1 cellular context compared by ENCODE assay signal in the genomic region with DNA sequence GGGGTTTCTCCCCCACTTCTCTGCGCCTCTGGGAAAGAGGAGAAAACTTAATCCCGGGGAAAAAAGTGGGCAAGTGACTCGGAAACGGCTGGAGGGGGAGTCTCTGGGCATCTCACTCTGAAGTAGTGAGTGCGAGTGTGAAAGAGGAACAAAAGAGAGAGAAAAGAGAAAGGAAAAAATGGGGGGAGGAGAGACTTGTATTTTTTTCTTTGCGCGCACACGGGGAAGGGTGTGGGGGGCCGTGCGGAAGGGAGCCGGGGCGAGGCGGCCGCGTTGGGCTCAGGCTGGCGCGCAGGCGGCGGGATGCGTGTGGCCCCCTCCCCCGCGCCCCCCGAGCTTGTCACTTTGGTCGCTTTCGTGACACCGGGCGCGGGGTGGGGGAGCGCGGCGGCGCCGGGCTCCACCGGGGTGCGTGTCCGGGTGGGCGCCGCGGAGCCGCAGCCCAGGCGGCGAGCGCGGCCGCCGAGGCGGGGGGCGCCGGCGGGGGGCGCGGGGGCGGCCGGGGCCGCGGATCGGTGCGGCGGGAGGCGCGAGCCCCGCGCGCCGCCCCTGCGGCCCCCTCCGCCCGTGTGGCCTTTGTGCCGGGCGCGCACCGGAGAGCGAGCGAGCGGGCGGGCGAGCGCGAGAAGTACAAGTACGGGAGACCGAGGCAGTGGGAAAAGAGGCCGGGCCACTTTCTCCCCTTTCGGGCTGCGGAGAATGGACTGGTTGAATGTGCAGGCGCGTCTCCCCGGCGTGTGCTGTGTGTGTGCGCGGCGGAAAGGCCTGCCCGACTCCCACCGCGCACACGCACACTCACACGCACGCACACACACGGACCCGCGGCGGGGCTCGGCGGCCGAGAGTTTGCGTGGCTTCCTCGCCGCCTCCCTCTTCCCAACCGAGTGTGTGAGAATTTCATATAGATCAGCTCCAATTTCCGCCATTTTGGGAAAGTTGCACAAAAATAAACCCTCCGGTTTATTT.
TF ChIP-seq lines count a peak whose summit lies in the region.

No MANE protein-coding gene starts in this region.

TF ChIP-seq in GM12878, 131 proteins besides CTCF, POLR2A, EP300 and RAD21 (continued from another document and continues in another):
- TF ChIP-seq, protein P1, sequence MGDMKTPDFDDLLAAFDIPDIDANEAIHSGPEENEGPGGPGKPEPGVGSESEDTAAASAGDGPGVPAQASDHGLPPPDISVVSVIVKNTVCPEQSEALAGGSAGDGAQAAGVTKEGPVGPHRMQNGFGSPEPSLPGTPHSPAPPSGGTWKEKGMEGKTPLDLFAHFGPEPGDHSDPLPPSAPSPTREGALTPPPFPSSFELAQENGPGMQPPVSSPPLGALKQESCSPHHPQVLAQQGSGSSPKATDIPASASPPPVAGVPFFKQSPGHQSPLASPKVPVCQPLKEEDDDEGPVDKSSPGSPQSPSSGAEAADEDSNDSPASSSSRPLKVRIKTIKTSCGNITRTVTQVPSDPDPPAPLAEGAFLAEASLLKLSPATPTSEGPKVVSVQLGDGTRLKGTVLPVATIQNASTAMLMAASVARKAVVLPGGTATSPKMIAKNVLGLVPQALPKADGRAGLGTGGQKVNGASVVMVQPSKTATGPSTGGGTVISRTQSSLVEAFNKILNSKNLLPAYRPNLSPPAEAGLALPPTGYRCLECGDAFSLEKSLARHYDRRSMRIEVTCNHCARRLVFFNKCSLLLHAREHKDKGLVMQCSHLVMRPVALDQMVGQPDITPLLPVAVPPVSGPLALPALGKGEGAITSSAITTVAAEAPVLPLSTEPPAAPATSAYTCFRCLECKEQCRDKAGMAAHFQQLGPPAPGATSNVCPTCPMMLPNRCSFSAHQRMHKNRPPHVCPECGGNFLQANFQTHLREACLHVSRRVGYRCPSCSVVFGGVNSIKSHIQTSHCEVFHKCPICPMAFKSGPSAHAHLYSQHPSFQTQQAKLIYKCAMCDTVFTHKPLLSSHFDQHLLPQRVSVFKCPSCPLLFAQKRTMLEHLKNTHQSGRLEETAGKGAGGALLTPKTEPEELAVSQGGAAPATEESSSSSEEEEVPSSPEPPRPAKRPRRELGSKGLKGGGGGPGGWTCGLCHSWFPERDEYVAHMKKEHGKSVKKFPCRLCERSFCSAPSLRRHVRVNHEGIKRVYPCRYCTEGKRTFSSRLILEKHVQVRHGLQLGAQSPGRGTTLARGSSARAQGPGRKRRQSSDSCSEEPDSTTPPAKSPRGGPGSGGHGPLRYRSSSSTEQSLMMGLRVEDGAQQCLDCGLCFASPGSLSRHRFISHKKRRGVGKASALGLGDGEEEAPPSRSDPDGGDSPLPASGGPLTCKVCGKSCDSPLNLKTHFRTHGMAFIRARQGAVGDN (IDR thresholded peaks at IDR 0.05) = no peak
- TF ChIP-seq SIN3A (IDR thresholded peaks at IDR 0.05; ENCODE audit: low read depth, low read length) (no peak), JUND (IDR thresholded peaks at IDR 0.05; ENCODE audit: low read depth, low read length) (no peak), PML (IDR thresholded peaks at IDR 0.05; ENCODE audit: low read length) (no peak), SMAD1 (IDR thresholded peaks at IDR 0.05; ENCODE audit: low read depth, partially characterized antibody) (no peak), MYC (IDR thresholded peaks at IDR 0.05; ENCODE audit: insufficient read depth, insufficient read length, insufficient replicate concordance, low read length, severe bottlenecking) (no peak), TCF7 (IDR thresholded peaks at IDR 0.05; ENCODE audit: borderline replicate concordance) (no peak), SUZ12 (IDR thresholded peaks at IDR 0.05; ENCODE audit: unreplicated experiment) (no peak), ZNF217 (IDR thresholded peaks at IDR 0.05) (no peak), GABPA (IDR thresholded peaks at IDR 0.05; ENCODE audit: low read depth) (no peak), NFYA (IDR thresholded peaks at IDR 0.05; ENCODE audit: borderline replicate concordance, low read depth, low read length) (no peak), NFXL1 (IDR thresholded peaks at IDR 0.05; ENCODE audit: borderline replicate concordance) (no peak), MTA2 (IDR thresholded peaks at IDR 0.05; ENCODE audit: low read depth) (no peak), NR2F1 (conservative IDR thresholded peaks at IDR 0.05) (no peak), MEF2B (IDR thresholded peaks at IDR 0.05; ENCODE audit: partially characterized antibody, poor library complexity, severe bottlenecking) (no peak), CREB1 (IDR thresholded peaks at IDR 0.05; ENCODE audit: low read depth) (no peak), CBX5 (IDR thresholded peaks at IDR 0.05; ENCODE audit: low read depth) (0 out of 2 replicates have a peak, but pooled peaks have one; percentile 42), SMC3 (IDR thresholded peaks at IDR 0.05; ENCODE audit: borderline replicate concordance, low read length) (no peak)
- TF ChIP-seq, protein P2, sequence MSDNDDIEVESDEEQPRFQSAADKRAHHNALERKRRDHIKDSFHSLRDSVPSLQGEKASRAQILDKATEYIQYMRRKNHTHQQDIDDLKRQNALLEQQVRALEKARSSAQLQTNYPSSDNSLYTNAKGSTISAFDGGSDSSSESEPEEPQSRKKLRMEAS (IDR thresholded peaks at IDR 0.05; ENCODE audit: low read depth, low read length) = no peak
- TF ChIP-seq, protein P3, sequence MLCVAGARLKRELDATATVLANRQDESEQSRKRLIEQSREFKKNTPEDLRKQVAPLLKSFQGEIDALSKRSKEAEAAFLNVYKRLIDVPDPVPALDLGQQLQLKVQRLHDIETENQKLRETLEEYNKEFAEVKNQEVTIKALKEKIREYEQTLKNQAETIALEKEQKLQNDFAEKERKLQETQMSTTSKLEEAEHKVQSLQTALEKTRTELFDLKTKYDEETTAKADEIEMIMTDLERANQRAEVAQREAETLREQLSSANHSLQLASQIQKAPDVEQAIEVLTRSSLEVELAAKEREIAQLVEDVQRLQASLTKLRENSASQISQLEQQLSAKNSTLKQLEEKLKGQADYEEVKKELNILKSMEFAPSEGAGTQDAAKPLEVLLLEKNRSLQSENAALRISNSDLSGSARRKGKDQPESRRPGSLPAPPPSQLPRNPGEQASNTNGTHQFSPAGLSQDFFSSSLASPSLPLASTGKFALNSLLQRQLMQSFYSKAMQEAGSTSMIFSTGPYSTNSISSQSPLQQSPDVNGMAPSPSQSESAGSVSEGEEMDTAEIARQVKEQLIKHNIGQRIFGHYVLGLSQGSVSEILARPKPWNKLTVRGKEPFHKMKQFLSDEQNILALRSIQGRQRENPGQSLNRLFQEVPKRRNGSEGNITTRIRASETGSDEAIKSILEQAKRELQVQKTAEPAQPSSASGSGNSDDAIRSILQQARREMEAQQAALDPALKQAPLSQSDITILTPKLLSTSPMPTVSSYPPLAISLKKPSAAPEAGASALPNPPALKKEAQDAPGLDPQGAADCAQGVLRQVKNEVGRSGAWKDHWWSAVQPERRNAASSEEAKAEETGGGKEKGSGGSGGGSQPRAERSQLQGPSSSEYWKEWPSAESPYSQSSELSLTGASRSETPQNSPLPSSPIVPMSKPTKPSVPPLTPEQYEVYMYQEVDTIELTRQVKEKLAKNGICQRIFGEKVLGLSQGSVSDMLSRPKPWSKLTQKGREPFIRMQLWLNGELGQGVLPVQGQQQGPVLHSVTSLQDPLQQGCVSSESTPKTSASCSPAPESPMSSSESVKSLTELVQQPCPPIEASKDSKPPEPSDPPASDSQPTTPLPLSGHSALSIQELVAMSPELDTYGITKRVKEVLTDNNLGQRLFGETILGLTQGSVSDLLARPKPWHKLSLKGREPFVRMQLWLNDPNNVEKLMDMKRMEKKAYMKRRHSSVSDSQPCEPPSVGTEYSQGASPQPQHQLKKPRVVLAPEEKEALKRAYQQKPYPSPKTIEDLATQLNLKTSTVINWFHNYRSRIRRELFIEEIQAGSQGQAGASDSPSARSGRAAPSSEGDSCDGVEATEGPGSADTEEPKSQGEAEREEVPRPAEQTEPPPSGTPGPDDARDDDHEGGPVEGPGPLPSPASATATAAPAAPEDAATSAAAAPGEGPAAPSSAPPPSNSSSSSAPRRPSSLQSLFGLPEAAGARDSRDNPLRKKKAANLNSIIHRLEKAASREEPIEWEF (IDR thresholded peaks at IDR 0.05; ENCODE audit: insufficient replicate concordance, low read depth, low read length) = no peak
- TF ChIP-seq, protein P4, sequence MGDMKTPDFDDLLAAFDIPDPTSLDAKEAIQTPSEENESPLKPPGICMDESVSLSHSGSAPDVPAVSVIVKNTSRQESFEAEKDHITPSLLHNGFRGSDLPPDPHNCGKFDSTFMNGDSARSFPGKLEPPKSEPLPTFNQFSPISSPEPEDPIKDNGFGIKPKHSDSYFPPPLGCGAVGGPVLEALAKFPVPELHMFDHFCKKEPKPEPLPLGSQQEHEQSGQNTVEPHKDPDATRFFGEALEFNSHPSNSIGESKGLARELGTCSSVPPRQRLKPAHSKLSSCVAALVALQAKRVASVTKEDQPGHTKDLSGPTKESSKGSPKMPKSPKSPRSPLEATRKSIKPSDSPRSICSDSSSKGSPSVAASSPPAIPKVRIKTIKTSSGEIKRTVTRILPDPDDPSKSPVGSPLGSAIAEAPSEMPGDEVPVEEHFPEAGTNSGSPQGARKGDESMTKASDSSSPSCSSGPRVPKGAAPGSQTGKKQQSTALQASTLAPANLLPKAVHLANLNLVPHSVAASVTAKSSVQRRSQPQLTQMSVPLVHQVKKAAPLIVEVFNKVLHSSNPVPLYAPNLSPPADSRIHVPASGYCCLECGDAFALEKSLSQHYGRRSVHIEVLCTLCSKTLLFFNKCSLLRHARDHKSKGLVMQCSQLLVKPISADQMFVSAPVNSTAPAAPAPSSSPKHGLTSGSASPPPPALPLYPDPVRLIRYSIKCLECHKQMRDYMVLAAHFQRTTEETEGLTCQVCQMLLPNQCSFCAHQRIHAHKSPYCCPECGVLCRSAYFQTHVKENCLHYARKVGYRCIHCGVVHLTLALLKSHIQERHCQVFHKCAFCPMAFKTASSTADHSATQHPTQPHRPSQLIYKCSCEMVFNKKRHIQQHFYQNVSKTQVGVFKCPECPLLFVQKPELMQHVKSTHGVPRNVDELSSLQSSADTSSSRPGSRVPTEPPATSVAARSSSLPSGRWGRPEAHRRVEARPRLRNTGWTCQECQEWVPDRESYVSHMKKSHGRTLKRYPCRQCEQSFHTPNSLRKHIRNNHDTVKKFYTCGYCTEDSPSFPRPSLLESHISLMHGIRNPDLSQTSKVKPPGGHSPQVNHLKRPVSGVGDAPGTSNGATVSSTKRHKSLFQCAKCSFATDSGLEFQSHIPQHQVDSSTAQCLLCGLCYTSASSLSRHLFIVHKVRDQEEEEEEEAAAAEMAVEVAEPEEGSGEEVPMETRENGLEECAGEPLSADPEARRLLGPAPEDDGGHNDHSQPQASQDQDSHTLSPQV (IDR thresholded peaks at IDR 0.05) = no peak
- TF ChIP-seq, protein P5, sequence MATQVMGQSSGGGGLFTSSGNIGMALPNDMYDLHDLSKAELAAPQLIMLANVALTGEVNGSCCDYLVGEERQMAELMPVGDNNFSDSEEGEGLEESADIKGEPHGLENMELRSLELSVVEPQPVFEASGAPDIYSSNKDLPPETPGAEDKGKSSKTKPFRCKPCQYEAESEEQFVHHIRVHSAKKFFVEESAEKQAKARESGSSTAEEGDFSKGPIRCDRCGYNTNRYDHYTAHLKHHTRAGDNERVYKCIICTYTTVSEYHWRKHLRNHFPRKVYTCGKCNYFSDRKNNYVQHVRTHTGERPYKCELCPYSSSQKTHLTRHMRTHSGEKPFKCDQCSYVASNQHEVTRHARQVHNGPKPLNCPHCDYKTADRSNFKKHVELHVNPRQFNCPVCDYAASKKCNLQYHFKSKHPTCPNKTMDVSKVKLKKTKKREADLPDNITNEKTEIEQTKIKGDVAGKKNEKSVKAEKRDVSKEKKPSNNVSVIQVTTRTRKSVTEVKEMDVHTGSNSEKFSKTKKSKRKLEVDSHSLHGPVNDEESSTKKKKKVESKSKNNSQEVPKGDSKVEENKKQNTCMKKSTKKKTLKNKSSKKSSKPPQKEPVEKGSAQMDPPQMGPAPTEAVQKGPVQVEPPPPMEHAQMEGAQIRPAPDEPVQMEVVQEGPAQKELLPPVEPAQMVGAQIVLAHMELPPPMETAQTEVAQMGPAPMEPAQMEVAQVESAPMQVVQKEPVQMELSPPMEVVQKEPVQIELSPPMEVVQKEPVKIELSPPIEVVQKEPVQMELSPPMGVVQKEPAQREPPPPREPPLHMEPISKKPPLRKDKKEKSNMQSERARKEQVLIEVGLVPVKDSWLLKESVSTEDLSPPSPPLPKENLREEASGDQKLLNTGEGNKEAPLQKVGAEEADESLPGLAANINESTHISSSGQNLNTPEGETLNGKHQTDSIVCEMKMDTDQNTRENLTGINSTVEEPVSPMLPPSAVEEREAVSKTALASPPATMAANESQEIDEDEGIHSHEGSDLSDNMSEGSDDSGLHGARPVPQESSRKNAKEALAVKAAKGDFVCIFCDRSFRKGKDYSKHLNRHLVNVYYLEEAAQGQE (IDR thresholded peaks at IDR 0.05; ENCODE audit: low read depth, low read length) = no peak
- TF ChIP-seq, protein P6, sequence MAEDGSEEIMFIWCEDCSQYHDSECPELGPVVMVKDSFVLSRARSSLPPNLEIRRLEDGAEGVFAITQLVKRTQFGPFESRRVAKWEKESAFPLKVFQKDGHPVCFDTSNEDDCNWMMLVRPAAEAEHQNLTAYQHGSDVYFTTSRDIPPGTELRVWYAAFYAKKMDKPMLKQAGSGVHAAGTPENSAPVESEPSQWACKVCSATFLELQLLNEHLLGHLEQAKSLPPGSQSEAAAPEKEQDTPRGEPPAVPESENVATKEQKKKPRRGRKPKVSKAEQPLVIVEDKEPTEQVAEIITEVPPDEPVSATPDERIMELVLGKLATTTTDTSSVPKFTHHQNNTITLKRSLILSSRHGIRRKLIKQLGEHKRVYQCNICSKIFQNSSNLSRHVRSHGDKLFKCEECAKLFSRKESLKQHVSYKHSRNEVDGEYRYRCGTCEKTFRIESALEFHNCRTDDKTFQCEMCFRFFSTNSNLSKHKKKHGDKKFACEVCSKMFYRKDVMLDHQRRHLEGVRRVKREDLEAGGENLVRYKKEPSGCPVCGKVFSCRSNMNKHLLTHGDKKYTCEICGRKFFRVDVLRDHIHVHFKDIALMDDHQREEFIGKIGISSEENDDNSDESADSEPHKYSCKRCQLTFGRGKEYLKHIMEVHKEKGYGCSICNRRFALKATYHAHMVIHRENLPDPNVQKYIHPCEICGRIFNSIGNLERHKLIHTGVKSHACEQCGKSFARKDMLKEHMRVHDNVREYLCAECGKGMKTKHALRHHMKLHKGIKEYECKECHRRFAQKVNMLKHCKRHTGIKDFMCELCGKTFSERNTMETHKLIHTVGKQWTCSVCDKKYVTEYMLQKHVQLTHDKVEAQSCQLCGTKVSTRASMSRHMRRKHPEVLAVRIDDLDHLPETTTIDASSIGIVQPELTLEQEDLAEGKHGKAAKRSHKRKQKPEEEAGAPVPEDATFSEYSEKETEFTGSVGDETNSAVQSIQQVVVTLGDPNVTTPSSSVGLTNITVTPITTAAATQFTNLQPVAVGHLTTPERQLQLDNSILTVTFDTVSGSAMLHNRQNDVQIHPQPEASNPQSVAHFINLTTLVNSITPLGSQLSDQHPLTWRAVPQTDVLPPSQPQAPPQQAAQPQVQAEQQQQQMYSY (CRISPR knock-in tag; IDR thresholded peaks at IDR 0.05) = no peak
- TF ChIP-seq, protein P7, sequence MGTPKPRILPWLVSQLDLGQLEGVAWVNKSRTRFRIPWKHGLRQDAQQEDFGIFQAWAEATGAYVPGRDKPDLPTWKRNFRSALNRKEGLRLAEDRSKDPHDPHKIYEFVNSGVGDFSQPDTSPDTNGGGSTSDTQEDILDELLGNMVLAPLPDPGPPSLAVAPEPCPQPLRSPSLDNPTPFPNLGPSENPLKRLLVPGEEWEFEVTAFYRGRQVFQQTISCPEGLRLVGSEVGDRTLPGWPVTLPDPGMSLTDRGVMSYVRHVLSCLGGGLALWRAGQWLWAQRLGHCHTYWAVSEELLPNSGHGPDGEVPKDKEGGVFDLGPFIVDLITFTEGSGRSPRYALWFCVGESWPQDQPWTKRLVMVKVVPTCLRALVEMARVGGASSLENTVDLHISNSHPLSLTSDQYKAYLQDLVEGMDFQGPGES (IDR thresholded peaks at IDR 0.05) = no peak
